In genomic region chr1:52238887-52239707, GRCh38 we compare ENCODE assay signal across 13 cellular contexts.
A peak's percentile ranks its signal among the peaks of the same experiment; 100 is the strongest.
DNase-seq lines count a peak whose midpoint lies in the region; ATAC-seq and TF ChIP-seq lines count a peak whose summit lies in the region.
"Had no signal": no experiment of that assay in that cellular context is flagged by ENCODE, and none has a peak within 500 bp of the region (broad histone marks: within the 10 kb centered on the region; RNA-seq: fewer than 3 reads in every experiment).

No MANE protein-coding gene starts in this region.

- H3K27me3 ChIP-seq in GM06990 (replicated peaks; ENCODE audit: control insufficient read depth, insufficient read depth, low read length) = no peaks in the 10 kb centered on the region
- H3K27me3 ChIP-seq: BE2C, SJCRH30 had no signal

- no peak overlapping the region for H3K4me3 ChIP-seq in GM06990 (replicated peaks; ENCODE audit: low read depth, low read length)
- H3K4me3 ChIP-seq in fibroblast of mammary gland (ENCODE audit: control insufficient read depth, low read depth, low read length) = no peak overlapping the region
- H3K4me3 ChIP-seq: SJCRH30, stomach had no signal

- no peaks in the 10 kb centered on the region for H3K36me3 ChIP-seq in GM06990 (ENCODE audit: control insufficient read depth, insufficient read depth, low read length)
- H3K36me3 ChIP-seq: BE2C, SJCRH30 had no signal

- DNase-seq in GM06990 (ENCODE audit: extremely low read depth, insufficient read length) (peak; percentile 11), NOMO-1 (lab: John Stamatoyannopoulos, UW; ENCODE audit: unreplicated experiment in 2 of 2) (peak; percentile 54 to 57), fibroblast of mammary gland (ENCODE audit: low read depth) (peak; percentile 18), NCI-H1436 treated with DMSO at 0.1 percent for 48 hours (lab: John Stamatoyannopoulos, UW) (no peak), NCI-H2081 treated with DMSO at 0.1 percent for 48 hours (lab: John Stamatoyannopoulos, UW) (no peak), DMS53 (lab: John Stamatoyannopoulos, UW) (no peak)
- DNase-seq: activated CD8-positive, alpha-beta memory T cell treated with anti-CD3 and anti-CD28 coated beads, Interleukin-2, amount 50 U/mL, for 4 hours; BE2C; NCI-H510A treated with DMSO at 0.1 percent for 48 hours; SJCRH30; stomach had no signal

- ATAC-seq in GM21717 (IDR thresholded peaks at IDR 0.05; ENCODE audit: unreplicated experiment) (peak; percentile 49), HG03520 (IDR thresholded peaks at IDR 0.05; ENCODE audit: unreplicated experiment) (no peak)

- TF ChIP-seq CTCF in GM06990 (IDR thresholded peaks at IDR 0.05; ENCODE audit: insufficient read depth, low read length, poor library complexity, severe bottlenecking) (no peak), fibroblast of mammary gland (conservative IDR thresholded peaks at IDR 0.05; ENCODE audit: control insufficient read depth, insufficient read depth, low read depth, low read length) (no peak)

Comparison
In these comparisons a context has a peak if more than half of its experiments do, and no peak if none do; other contexts are left out.
1. DNase-seq: peak in GM06990 (single experiment), NOMO-1 (2 of 2) and fibroblast of mammary gland (single experiment); none in NCI-H1436 treated with DMSO at 0.1 percent for 48 hours (single experiment), NCI-H2081 treated with DMSO at 0.1 percent for 48 hours (single experiment) and DMS53 (single experiment).